9 cellular contexts compared by ENCODE assay signal in the genomic region with DNA sequence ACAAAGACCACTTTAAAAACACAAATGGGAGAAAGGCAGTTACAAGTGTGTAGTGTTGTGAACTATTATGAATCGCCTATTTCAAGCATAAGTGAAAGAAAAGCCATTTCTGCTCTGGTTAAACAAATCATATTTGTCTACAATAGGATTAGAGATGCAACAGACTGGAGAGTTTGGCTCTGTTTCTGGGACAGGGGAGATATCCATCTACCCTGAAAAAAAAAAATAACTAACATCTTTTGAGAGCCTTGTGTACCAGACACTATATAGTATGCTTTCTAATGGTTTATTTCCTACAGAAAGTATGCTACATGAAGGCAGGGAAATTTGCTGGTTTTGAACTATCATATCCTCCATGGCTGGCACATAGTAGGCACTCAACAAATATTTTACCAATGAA.
"Had no signal": no experiment of that assay in that cellular context is flagged by ENCODE, and none has a peak within 500 bp of the region (broad histone marks: within the 10 kb centered on the region; RNA-seq: fewer than 3 reads in every experiment).

No MANE protein-coding gene starts in this region.

- H3K27me3 Mint-ChIP-seq: activated CD4-positive, alpha-beta memory T cell treated with anti-CD3 and anti-CD28 coated beads, Interleukin-2, amount 10 ng/mL, durations not matched to agents 7 days and 5 days had no signal

- H3K4me1 ChIP-seq: prostate gland had no signal

- H3K4me3 ChIP-seq: esophagus muscularis mucosa, prostate gland had no signal

- ATAC-seq: activated CD4-positive, alpha-beta T cell treated with anti-CD3 and anti-CD28 coated beads for 36 hours; activated T-cell treated with anti-CD3 and anti-CD28 coated beads, Interleukin-2, amount 50 U/mL, for 4 hours had no signal

- H3K36me3 ChIP-seq: esophagus muscularis mucosa, prostate gland had no signal

- H3K4me1 Mint-ChIP-seq: activated CD4-positive, alpha-beta memory T cell treated with anti-CD3 and anti-CD28 coated beads, Interleukin-2, amount 10 ng/mL, durations not matched to agents 7 days and 5 days; activated CD4-positive, alpha-beta T cell treated with anti-CD3 and anti-CD28 coated beads for 36 hours; activated naive CD4-positive, alpha-beta T cell treated with anti-CD3 and anti-CD28 coated beads, Interleukin-2, amount 50 U/mL, for 24 hours had no signal

- H3K27ac Mint-ChIP-seq: activated CD4-positive, alpha-beta memory T cell treated with anti-CD3 and anti-CD28 coated beads, Interleukin-2, amount 10 ng/mL, durations not matched to agents 7 days and 5 days; activated CD4-positive, alpha-beta T cell treated with anti-CD3 and anti-CD28 coated beads for 36 hours; activated naive CD4-positive, alpha-beta T cell treated with anti-CD3 and anti-CD28 coated beads, Interleukin-2, amount 50 U/mL, for 24 hours had no signal

- H3K9me3 ChIP-seq: esophagus muscularis mucosa, prostate gland had no signal

- H3K27ac ChIP-seq: esophagus muscularis mucosa, prostate gland had no signal

- H3K36me3 Mint-ChIP-seq: activated naive CD4-positive, alpha-beta T cell treated with anti-CD3 and anti-CD28 coated beads, Interleukin-2, amount 50 U/mL, for 24 hours had no signal

- DNase-seq: activated CD4-positive, alpha-beta memory T cell treated with anti-CD3 and anti-CD28 coated beads, Interleukin-2, amount 10 ng/mL, durations not matched to agents 7 days and 5 days; activated CD4-positive, alpha-beta T cell treated with anti-CD3 and anti-CD28 coated beads for 36 hours; activated effector memory CD4-positive, alpha-beta T cell treated with Interleukin-2 at 50 U/mL for 16 hours; activated T-cell treated with anti-CD3 and anti-CD28 coated beads, Interleukin-2, amount 50 U/mL, for 4 hours; stimulated activated CD4-positive, alpha-beta T cell treated with anti-CD3 and anti-CD28 coated beads, Interleukin-1b, Interleukin-23, amount 100 ng/mL, for 48 hours; T-helper 2 cell had no signal

- H3K27me3 ChIP-seq: esophagus muscularis mucosa had no signal

- H3K4me3 Mint-ChIP-seq: activated CD4-positive, alpha-beta memory T cell treated with anti-CD3 and anti-CD28 coated beads, Interleukin-2, amount 10 ng/mL, durations not matched to agents 7 days and 5 days; activated CD4-positive, alpha-beta T cell treated with anti-CD3 and anti-CD28 coated beads for 36 hours; activated naive CD4-positive, alpha-beta T cell treated with anti-CD3 and anti-CD28 coated beads, Interleukin-2, amount 50 U/mL, for 24 hours; activated T-cell treated with anti-CD3 and anti-CD28 coated beads, Interleukin-2, amount 50 U/mL, for 4 hours had no signal
